ENCODE assay signal across 13 cellular contexts in the genomic region with DNA sequence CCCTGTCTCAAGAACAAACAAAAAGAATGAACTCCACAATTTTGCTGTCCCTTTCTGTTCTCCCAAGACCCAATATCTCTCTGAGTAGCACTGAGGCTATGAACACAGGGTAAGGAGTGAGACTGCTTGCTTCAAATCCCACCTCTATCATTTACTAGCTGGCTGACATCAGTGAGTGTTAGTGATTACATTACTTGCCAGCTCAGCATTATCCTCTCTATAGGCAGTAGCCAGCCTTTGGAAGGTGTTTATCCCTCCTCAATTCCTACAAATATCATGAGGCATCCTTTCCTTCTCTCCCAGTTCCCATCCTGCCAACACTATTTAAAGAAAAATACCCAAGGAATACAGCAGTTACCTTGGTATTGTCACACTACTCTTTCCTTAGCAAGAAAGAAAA. TPM values are rescaled to one million over a fixed set of nuclear protein-coding genes. Genes with fewer than 3 reads are reported as not detected.
DNase-seq lines count a peak whose midpoint lies in the region; ATAC-seq and TF ChIP-seq lines count a peak whose summit lies in the region.
"Had no signal": no experiment of that assay in that cellular context is flagged by ENCODE, and none has a peak within 500 bp of the region (broad histone marks: within the 10 kb centered on the region; RNA-seq: fewer than 3 reads in every experiment).

No MANE protein-coding gene starts in this region.

- H3K27ac ChIP-seq in CD4-positive, CD25-positive, alpha-beta regulatory T cell (ENCODE audit: insufficient read depth, low read length, poor library complexity, severe bottlenecking), result no peak overlapping the region
- H3K27ac ChIP-seq in IMR-90 (ENCODE audit: insufficient read depth, low read length), result no peak overlapping the region
- H3K27ac ChIP-seq in esophagus muscularis mucosa (replicated peaks in 1 of 4), result peak overlapping the region; percentile 85 to 95 (median 92)
- H3K27ac ChIP-seq in psoas muscle, result no peak overlapping the region
- no peak overlapping the region for H3K27ac ChIP-seq in aorta (ENCODE audit: low read depth in 1 of 2, low read length in 2 of 2)

- H3K27me3 ChIP-seq in CD4-positive, CD25-positive, alpha-beta regulatory T cell (ENCODE audit: control insufficient read depth, insufficient read depth, low read length), result no peaks in the 10 kb centered on the region
- H3K27me3 ChIP-seq in IMR-90 (ENCODE audit: control insufficient read depth, insufficient read depth, low read length) (peaks cover 12% of the 10 kb centered on the region; the same call in 1 of the 2 replicates), esophagus muscularis mucosa (no peaks in the 10 kb centered on the region), psoas muscle (ENCODE audit: insufficient read depth in 3 of 3, low read length in 2 of 3) (no peaks in the 10 kb centered on the region), aorta (ENCODE audit: control insufficient read depth in 1 of 2, insufficient read depth in 2 of 2, low read length in 1 of 2) (no peaks in the 10 kb centered on the region)

- H3K18ac ChIP-seq in IMR-90 (ENCODE audit: low read depth, low read length), result no peak overlapping the region

- no peak for TF ChIP-seq EP300 in esophagus muscularis mucosa (IDR thresholded peaks at IDR 0.05)

- H3K4me1 ChIP-seq in CD4-positive, CD25-positive, alpha-beta regulatory T cell (ENCODE audit: control insufficient read depth, insufficient read depth, low read length, poor library complexity, severe bottlenecking), result peaks cover 34% of the 10 kb centered on the region
- H3K4me1 ChIP-seq in IMR-90 (ENCODE audit: control insufficient read depth, insufficient read depth, low read length) (peaks cover 3% of the 10 kb centered on the region; the same call in 1 of the 2 replicates), esophagus muscularis mucosa (peaks cover 29 to 61% (median 42%) of the 10 kb centered on the region in 4 donors), psoas muscle (peaks cover 20% of the 10 kb centered on the region), aorta (ENCODE audit: control insufficient read depth in 1 of 2, insufficient read depth in 2 of 2, low read length in 2 of 2) (peaks cover 0 to 4% of the 10 kb centered on the region in 2 donors)

- no peaks in the 10 kb centered on the region; the same call in 1 of the 2 replicates for H4K20me1 ChIP-seq in IMR-90 (ENCODE audit: insufficient read depth, low read length)

- H3K79me1 ChIP-seq in IMR-90 (ENCODE audit: low read depth in 1 of 2, low read length in 2 of 2), result peaks cover 0 to 3% of the 10 kb centered on the region in 2 experiments; a peak in 2 of 4 replicates

- no peak overlapping the region for H4K91ac ChIP-seq in IMR-90 (ENCODE audit: insufficient read depth, low read depth, low read length)

- H3K4me2 ChIP-seq in IMR-90 (ENCODE audit: low read depth, low read length), result no peak overlapping the region

- H3K4me3 ChIP-seq in CD4-positive, CD25-positive, alpha-beta regulatory T cell (ENCODE audit: low read depth, low read length), result no peak overlapping the region
- H3K4me3 ChIP-seq in IMR-90 (ENCODE audit: insufficient read depth, low read depth, low read length), result no peak overlapping the region
- H3K4me3 ChIP-seq in esophagus muscularis mucosa, result no peak overlapping the region
- H3K4me3 ChIP-seq in psoas muscle, result peak overlapping the region; percentile 87
- no peak overlapping the region for H3K4me3 ChIP-seq in aorta (ENCODE audit: low read length in 2 of 2)

- H3K36me3 Mint-ChIP-seq in CD4-positive, CD25-positive, alpha-beta regulatory T cell, result no peaks in the 10 kb centered on the region

- no peak for TF ChIP-seq CTCF in IMR-90 (conservative IDR thresholded peaks at IDR 0.05; ENCODE audit: low read depth, low read length)
- no peak for TF ChIP-seq CTCF in esophagus muscularis mucosa (IDR thresholded peaks at IDR 0.05)
- no peak for TF ChIP-seq CTCF in psoas muscle (IDR thresholded peaks at IDR 0.05)

- no peaks in the 10 kb centered on the region for H3K9me3 Mint-ChIP-seq in CD4-positive, CD25-positive, alpha-beta regulatory T cell
- H3K9me3 Mint-ChIP-seq: activated naive CD8-positive, alpha-beta T cell treated with anti-CD3 and anti-CD28 coated beads, Interleukin-2, amount 10 ng/mL, durations not matched to agents 7 days and 5 days had no signal

- ATAC-seq in CD4-positive, CD25-positive, alpha-beta regulatory T cell (ENCODE audit: low read depth in 2 of 2), result no peak
- ATAC-seq in IMR-90 (ENCODE audit: low read depth) (no peak), psoas muscle (no peak), aorta (ENCODE audit: low FRiP score) (no peak), GM18502 (IDR thresholded peaks at IDR 0.05; ENCODE audit: poor library complexity, unreplicated experiment) (no peak)
- ATAC-seq: left colon had no signal

- H2AK9ac ChIP-seq in IMR-90 (replicated peaks; ENCODE audit: low read depth, low read length, poor library complexity), result no peak overlapping the region

- H2BK15ac ChIP-seq in IMR-90 (ENCODE audit: low read depth, low read length), result no peak overlapping the region

- no peak for DNase-seq in CD4-positive, CD25-positive, alpha-beta regulatory T cell
- no peak for DNase-seq in IMR-90
- DNase-seq in esophagus muscularis mucosa (ENCODE audit: extremely low spot score), result no peak
- no peak for DNase-seq in psoas muscle
- DNase-seq in aorta, result no peak
- no peak for DNase-seq in HT-29 (ENCODE audit: low spot score)
- DNase-seq in AML-193 (lab: John Stamatoyannopoulos, UW), result no peak
- DNase-seq: activated naive CD8-positive, alpha-beta T cell treated with anti-CD3 and anti-CD28 coated beads, Interleukin-2, amount 10 ng/mL, durations not matched to agents 7 days and 5 days; left colon; NCI-H2081 treated with DMSO at 0.1 percent for 48 hours; stimulated activated CD4-positive, alpha-beta T cell treated with anti-CD3 and anti-CD28 coated beads, Interleukin-2, amount 100 ng/mL, for 48 hours; stimulated activated naive CD4-positive, alpha-beta T cell treated with Interleukin-2 at 50 U/mL for 16 hours had no signal

- H4K5ac ChIP-seq in IMR-90 (ENCODE audit: low read depth, low read length), result no peak overlapping the region

- no peak overlapping the region for H3K9ac ChIP-seq in IMR-90 (ENCODE audit: low read depth, low read length)

- H2BK120ac ChIP-seq in IMR-90 (ENCODE audit: low read depth, low read length), result no peak overlapping the region

- CTCF ChIA-PET in IMR-90 (lab: Yijun Ruan, JAX), result interaction anchor here (3.8 kb wide), 1 partner anchor 45 kb away, joined by 22 read pairs; no protein-coding TSS in a partner anchor

- peak overlapping the region; percentile 12 to 98 (median 62) for H3K4me3 Mint-ChIP-seq in CD4-positive, CD25-positive, alpha-beta regulatory T cell

- H3K36me3 ChIP-seq in CD4-positive, CD25-positive, alpha-beta regulatory T cell (ENCODE audit: control insufficient read depth, insufficient read depth, low read length), result peaks cover 5% of the 10 kb centered on the region
- H3K36me3 ChIP-seq in IMR-90 (ENCODE audit: control insufficient read depth, insufficient read depth, low read length), result no peaks in the 10 kb centered on the region
- H3K36me3 ChIP-seq in esophagus muscularis mucosa, result no peaks in the 10 kb centered on the region
- H3K36me3 ChIP-seq in psoas muscle (ENCODE audit: insufficient read depth in 1 of 2, low read depth in 1 of 2), result no peaks in the 10 kb centered on the region
- H3K36me3 ChIP-seq in aorta (ENCODE audit: control insufficient read depth in 1 of 2, insufficient read depth in 2 of 2, low read length in 1 of 2), result no peaks in the 10 kb centered on the region

- in situ Hi-C loops in IMR-90 (cut with MboI; ENCODE audit: low sequenced_read_pairs), result no loop called here

- H3K27ac Mint-ChIP-seq in CD4-positive, CD25-positive, alpha-beta regulatory T cell, result peak overlapping the region; percentile 29 to 63 (median 62)
- H3K27ac Mint-ChIP-seq: activated naive CD8-positive, alpha-beta T cell treated with anti-CD3 and anti-CD28 coated beads, Interleukin-2, amount 10 ng/mL, durations not matched to agents 7 days and 5 days had no signal

- no peak overlapping the region for H2BK5ac ChIP-seq in IMR-90 (ENCODE audit: low read depth, low read length, poor library complexity, severe bottlenecking)

- no peaks in the 10 kb centered on the region; the same call in 1 of the 2 replicates for H3K9me1 ChIP-seq in IMR-90 (ENCODE audit: insufficient read depth, low read length)

- H3K14ac ChIP-seq in IMR-90 (replicated peaks; ENCODE audit: low read depth, low read length), result no peak overlapping the region

- H3K56ac ChIP-seq in IMR-90 (ENCODE audit: extremely low read depth, insufficient read depth, low read length), result no peak overlapping the region

- H3K4ac ChIP-seq in IMR-90 (ENCODE audit: low read depth, low read length), result no peak overlapping the region

- no peak overlapping the region for H2AFZ ChIP-seq in IMR-90 (replicated peaks; ENCODE audit: low read length, poor library complexity)

- peaks cover 15 to 53% (median 42%) of the 10 kb centered on the region in 4 donors for H3K4me1 Mint-ChIP-seq in CD4-positive, CD25-positive, alpha-beta regulatory T cell

- POLR2A ChIA-PET in IMR-90 (lab: Charles Lee; ENCODE audit: unreplicated experiment), result no interaction called here

- H3K23ac ChIP-seq in IMR-90 (ENCODE audit: low read depth, low read length), result no peak overlapping the region

- H2BK20ac ChIP-seq in IMR-90 (ENCODE audit: low read depth, low read length), result no peak overlapping the region

- no TSS peak for BruUV-seq in IMR-90 (replicated peaks; lab: Mats Ljungman, UMichigan)

- H4K8ac ChIP-seq in IMR-90 (ENCODE audit: low read depth in 2 of 2, low read length in 2 of 2), result no peak overlapping the region

- peaks cover 9% of the 10 kb centered on the region for H3K27me3 Mint-ChIP-seq in CD4-positive, CD25-positive, alpha-beta regulatory T cell
- H3K27me3 Mint-ChIP-seq: activated naive CD8-positive, alpha-beta T cell treated with anti-CD3 and anti-CD28 coated beads, Interleukin-2, amount 10 ng/mL, durations not matched to agents 7 days and 5 days had no signal

- TF ChIP-seq RAD21 in IMR-90 (IDR thresholded peaks at IDR 0.05; ENCODE audit: low read length), result no peak

- intact Hi-C loops in IMR-90 (cut with micrococcal nuclease), result no loop called here
- intact Hi-C loops in esophagus muscularis mucosa (cut with DNase I), result no loop called here
- intact Hi-C loops in psoas muscle (cut with DNase I), result no loop called here
- intact Hi-C loops in aorta (cut with DNase I), result no loop called here

- TF ChIP-seq POLR2A in IMR-90 (IDR thresholded peaks at IDR 0.05; ENCODE audit: low read depth, low read length) (no peak), esophagus muscularis mucosa (IDR thresholded peaks at IDR 0.05; ENCODE audit: low read depth) (no peak)

- H2AK5ac ChIP-seq in IMR-90 (ENCODE audit: low read depth, low read length), result no peak overlapping the region

- H3K9me3 ChIP-seq in CD4-positive, CD25-positive, alpha-beta regulatory T cell (ENCODE audit: control insufficient read depth in 2 of 2, low read length in 2 of 2), result no peaks in the 10 kb centered on the region
- H3K9me3 ChIP-seq in IMR-90 (ENCODE audit: control insufficient read depth, insufficient read depth, low read length) (no peaks in the 10 kb centered on the region), esophagus muscularis mucosa (no peaks in the 10 kb centered on the region), psoas muscle (no peaks in the 10 kb centered on the region), aorta (ENCODE audit: control insufficient read depth, low read length) (no peaks in the 10 kb centered on the region)

- dilution Hi-C loops in IMR-90 (cut with HindIII; ENCODE audit: low sequenced_read_pairs, unreplicated experiment), result no loop called here

RNA-seq across cellular contexts. Expression of a gene that starts 3.0 kb away (rescaled TPM):
- total RNA-seq in CD4-positive, CD25-positive, alpha-beta regulatory T cell, result 39.5 TPM
- 1 to 10 TPM in 3 of 4 donors, under 1 TPM in 1; 0.90 to 2.2 (median 1.5) TPM for polyA plus RNA-seq in CD4-positive, CD25-positive, alpha-beta regulatory T cell
- total RNA-seq in IMR-90 (2012; rRNA removed) (1.1 and 2.8 TPM in 2 replicates), esophagus muscularis mucosa (10 to 100 TPM; 10.8 to 15.8 (median 13.6) TPM), psoas muscle (10 to 100 TPM in 3 of 4 donors, 1 to 10 TPM in 1; 8.2 to 20.9 (median 13.9) TPM), aorta (10 to 100 TPM; 41.3 to 87.5 TPM)
- polyA plus RNA-seq in IMR-90 (2012; rRNA removed) (2.9 and 4.3 TPM in 2 replicates), psoas muscle (1 to 10 TPM; 1.9 to 3.9 (median 1.9) TPM), aorta (10 to 100 TPM in 1 of 2 donors, 1 to 10 TPM in 1; 9.3 to 12.4 TPM)
- 1.6 and 3.2 TPM in 2 replicates for polyA plus RNA-seq in IMR-90 (2012; cell fraction: cytosol; rRNA removed)
- 5.1 and 6.9 TPM in 2 replicates for polyA plus RNA-seq in IMR-90 (2012; cell fraction: nucleus; rRNA removed; ENCODE audit: low replicate concordance)
- total RNA-seq in HT-29 (2014; rRNA removed; shearing (Covaris generic)), result 55.3 and 55.4 TPM in 2 replicates

RNA-seq across cellular contexts. Expression of a gene that starts 24.6 kb away (rescaled TPM):
- 263 TPM for total RNA-seq in CD4-positive, CD25-positive, alpha-beta regulatory T cell
- polyA plus RNA-seq in CD4-positive, CD25-positive, alpha-beta regulatory T cell, result 10 to 100 TPM; 10.0 to 20.0 (median 11.3) TPM
- total RNA-seq in IMR-90 (2012; rRNA removed) (19.2 and 20.1 TPM in 2 replicates), esophagus muscularis mucosa (10 to 100 TPM; 21.6 to 51.1 (median 28.5) TPM), psoas muscle (10 to 100 TPM; 33.4 to 67.0 (median 41.1) TPM), aorta (100 to 1,000 TPM; 104 to 141 TPM)
- polyA plus RNA-seq in IMR-90 (2012; rRNA removed) (3.7 and 7.4 TPM in 2 replicates), psoas muscle (1 to 10 TPM; 5.0 to 8.3 (median 6.5) TPM), aorta (10 to 100 TPM in 1 of 2 donors, 1 to 10 TPM in 1; 4.8 to 11.0 TPM)
- 0.76 and 1.6 TPM in 2 replicates for polyA plus RNA-seq in IMR-90 (2012; cell fraction: cytosol; rRNA removed)
- 9.4 and 42.7 TPM in 2 replicates for polyA plus RNA-seq in IMR-90 (2012; cell fraction: nucleus; rRNA removed; ENCODE audit: low replicate concordance)
- total RNA-seq in HT-29 (2014; rRNA removed; shearing (Covaris generic)), result 18.5 and 19.4 TPM in 2 replicates

Comparison
In these comparisons a context has a peak if more than half of its experiments do, and no peak if none do; other contexts are left out.
1. H3K27ac ChIP-seq: peak in esophagus muscularis mucosa (4 of 4); none in CD4-positive, CD25-positive, alpha-beta regulatory T cell (single experiment), IMR-90 (single experiment), psoas muscle (single experiment) and aorta (0 of 2).